9 cellular contexts compared by ENCODE assay signal in the genomic region with DNA sequence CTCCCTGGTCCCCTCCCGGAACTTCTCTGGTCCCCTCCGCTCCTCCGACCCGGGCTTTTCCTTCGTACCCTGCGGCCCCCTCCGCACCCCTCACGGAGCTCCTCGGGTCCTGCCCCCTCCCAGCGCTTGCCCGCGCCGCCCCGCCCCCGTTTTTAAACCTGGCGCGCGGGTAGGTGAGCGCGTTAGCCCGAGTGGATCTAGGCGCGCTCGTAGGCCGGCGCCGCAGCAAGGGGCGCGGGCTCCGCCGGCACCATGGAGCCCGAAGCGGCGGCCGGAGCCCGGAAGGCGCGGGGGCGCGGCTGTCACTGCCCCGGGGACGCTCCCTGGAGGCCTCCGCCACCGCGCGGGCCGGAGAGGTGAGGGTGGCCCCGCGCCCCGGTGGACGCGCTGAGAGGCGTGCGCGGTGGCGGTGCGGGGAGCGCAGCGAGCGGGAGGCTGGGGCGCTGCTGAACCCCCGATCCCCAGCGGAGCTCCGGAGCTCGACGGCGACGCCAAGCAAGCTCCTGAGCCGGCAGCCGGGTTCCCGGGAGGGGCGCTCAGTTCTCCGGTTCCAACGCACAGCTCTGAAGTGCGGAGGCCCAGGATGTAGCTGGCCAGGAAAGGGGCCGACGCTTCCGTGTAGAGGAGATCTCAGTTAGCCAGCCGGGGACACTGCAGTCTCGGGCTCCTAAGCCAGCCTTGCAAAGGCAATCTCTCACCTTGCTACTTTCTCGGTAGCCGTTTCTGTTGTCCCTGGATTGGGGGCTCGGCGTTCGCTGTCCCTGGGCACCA. TPM values are rescaled to one million over a fixed set of nuclear protein-coding genes. Genes with fewer than 3 reads are reported as not detected.
DNase-seq lines count a peak whose midpoint lies in the region; ATAC-seq, FAIRE-seq and TF ChIP-seq lines count a peak whose summit lies in the region.
"Had no signal": no experiment of that assay in that cellular context is flagged by ENCODE, and none has a peak within 500 bp of the region (broad histone marks: within the 10 kb centered on the region; RNA-seq: fewer than 3 reads in every experiment).

A gene with protein sequence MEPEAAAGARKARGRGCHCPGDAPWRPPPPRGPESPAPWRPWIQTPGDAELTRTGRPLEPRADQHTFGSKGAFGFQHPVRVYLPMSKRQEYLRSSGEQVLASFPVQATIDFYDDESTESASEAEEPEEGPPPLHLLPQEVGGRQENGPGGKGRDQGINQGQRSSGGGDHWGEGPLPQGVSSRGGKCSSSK (plus strand): TSS at position 182 of the 771 bp plus-strand sequence. CDS start 71 bp downstream, at position 253.

- H3K79me1 ChIP-seq in trophoblast cell (ENCODE audit: low read length): no peaks in the 10 kb centered on the region

- no peak within 1 kb of the TSS for H2AK5ac ChIP-seq in trophoblast cell (ENCODE audit: low read length)

- POLR2A ChIA-PET in AG04450 (lab: Yijun Ruan, JAX): no interaction called here

- H3K4ac ChIP-seq in trophoblast cell (ENCODE audit: low read depth, low read length): no peak within 1 kb of the TSS

- H4K8ac ChIP-seq in trophoblast cell (ENCODE audit: low read depth, low read length): no peak within 1 kb of the TSS

- H3K9me3 ChIP-seq in AG04450 (ENCODE audit: control insufficient read depth, insufficient read depth, low read length) (peaks cover 11% of the 10 kb centered on the region), trophoblast cell (ENCODE audit: insufficient read depth, low read depth, low read length) (no peaks in the 10 kb centered on the region), Karpas-422 (ENCODE audit: low read length) (no peaks in the 10 kb centered on the region)

- H3K18ac ChIP-seq in trophoblast cell (ENCODE audit: low read length): no peak within 1 kb of the TSS

- H3K23ac ChIP-seq in trophoblast cell (ENCODE audit: low read length): no peak within 1 kb of the TSS

- H2BK12ac ChIP-seq in trophoblast cell (ENCODE audit: low read length): no peak within 1 kb of the TSS

- CTCF ChIA-PET in AG04450 (lab: Charles Lee): interaction anchor here (0.6 kb wide), 1 partner anchor 127 kb away, joined by 4 read pairs; no protein-coding TSS in a partner anchor

- H3K4me3 ChIP-seq in AG04450 (ENCODE audit: low read depth, low read length) (peak within 1 kb of the TSS; percentile 41), fibroblast of pulmonary artery (replicated peaks; ENCODE audit: low read depth, low read length) (peak within 1 kb of the TSS; percentile 42), trophoblast cell (ENCODE audit: low read depth, low read length) (peak within 1 kb of the TSS; percentile 60), Karpas-422 (ENCODE audit: low read length) (no peak within 1 kb of the TSS)

- H3K4me2 ChIP-seq in trophoblast cell (ENCODE audit: low read length) (peak within 1 kb of the TSS; percentile 77), Karpas-422 (ENCODE audit: low read depth, low read length, poor library complexity, severe bottlenecking) (no peak within 1 kb of the TSS)

- H3K4me1 ChIP-seq in trophoblast cell (ENCODE audit: control insufficient read depth in 1 of 2, insufficient read depth in 2 of 2, low read length in 2 of 2) (peaks cover 4 to 9% of the 10 kb centered on the region in 2 experiments), Karpas-422 (ENCODE audit: low read length) (peaks cover 9% of the 10 kb centered on the region)

- FAIRE-seq in GM19239 (lab: Jason Lieb, UNC): no peak
- FAIRE-seq: colon had no signal

- no peaks in the 10 kb centered on the region for H4K20me1 ChIP-seq in Karpas-422 (ENCODE audit: insufficient read depth, low read depth, low read length)

- H3K9me2 ChIP-seq in Karpas-422 (replicated peaks; ENCODE audit: insufficient read depth, low read length): no peaks in the 10 kb centered on the region

- no peaks in the 10 kb centered on the region for H3K36me3 ChIP-seq in trophoblast cell (ENCODE audit: control insufficient read depth in 1 of 2, insufficient read depth in 2 of 2, low read length in 2 of 2)
- H3K36me3 ChIP-seq in Karpas-422 (ENCODE audit: insufficient read depth, low read length): no peaks in the 10 kb centered on the region

- peak within 1 kb of the TSS; percentile 92 for H2AFZ ChIP-seq in trophoblast cell (ENCODE audit: insufficient read depth, low read length, poor library complexity)
- H2AFZ ChIP-seq in Karpas-422 (ENCODE audit: low read length): no peak within 1 kb of the TSS

- DNase-seq in AG04450 (ENCODE audit: low read depth, low spot score): no peak
- DNase-seq in GM19239 (ENCODE audit: insufficient read length, low spot score): peak; percentile 26
- DNase-seq in activated CD4-positive, alpha-beta T cell treated with anti-CD3 and anti-CD28 coated beads for 48 hours: peak; percentile 24
- peak; percentile 13 for DNase-seq in fibroblast of pulmonary artery (ENCODE audit: low read depth)
- DNase-seq in trophoblast cell: peak in 1 of 2 donors; percentile 34
- DNase-seq in Karpas-422: no peak

- H3K79me2 ChIP-seq in trophoblast cell (ENCODE audit: control insufficient read depth, insufficient read depth, low read length, poor library complexity) (no peaks in the 10 kb centered on the region), Karpas-422 (ENCODE audit: low read length) (no peaks in the 10 kb centered on the region)

- H3K9ac ChIP-seq in trophoblast cell (ENCODE audit: low read length): no peak within 1 kb of the TSS
- no peak within 1 kb of the TSS for H3K9ac ChIP-seq in Karpas-422 (ENCODE audit: low read length)

- no peak within 1 kb of the TSS for H2BK120ac ChIP-seq in trophoblast cell (ENCODE audit: insufficient read depth, low read length, poor library complexity)

- H2BK5ac ChIP-seq in trophoblast cell (ENCODE audit: low read depth, low read length, poor library complexity): no peak within 1 kb of the TSS

- H3K14ac ChIP-seq in trophoblast cell (ENCODE audit: low read length): no peak within 1 kb of the TSS

- H3K27me3 ChIP-seq in AG04450 (ENCODE audit: control insufficient read depth, insufficient read depth, low read length) (peaks cover 31% of the 10 kb centered on the region), trophoblast cell (ENCODE audit: insufficient read depth, low read length) (peaks cover 20% of the 10 kb centered on the region), Karpas-422 (ENCODE audit: low read length) (no peaks in the 10 kb centered on the region)

- H3K27ac ChIP-seq in AG04450 (ENCODE audit: low read depth, low read length) (no peak within 1 kb of the TSS), trophoblast cell (ENCODE audit: low read depth, low read length) (no peak within 1 kb of the TSS), Karpas-422 (ENCODE audit: low read length) (no peak within 1 kb of the TSS)

- no peak for ATAC-seq in GM19023 (IDR thresholded peaks at IDR 0.05; ENCODE audit: unreplicated experiment)
- ATAC-seq in HG02970 (IDR thresholded peaks at IDR 0.05; ENCODE audit: low FRiP score, unreplicated experiment): no peak

- TF ChIP-seq CTCF in AG04450 (IDR thresholded peaks at IDR 0.05; ENCODE audit: low read depth, low read length): no peak
- TF ChIP-seq CTCF in fibroblast of pulmonary artery (IDR thresholded peaks at IDR 0.05; ENCODE audit: low read length, missing control alignments): no peak

- no CpG with 5 or more reads among the region's 85 CpGs for WGBS in trophoblast cell (ENCODE audit: extremely low coverage, insufficient coverage, insufficient read length)

- no peak within 1 kb of the TSS for H4K12ac ChIP-seq in trophoblast cell (ENCODE audit: low read depth, low read length)

- H4K91ac ChIP-seq in trophoblast cell (ENCODE audit: low read depth, low read length): no peak within 1 kb of the TSS

RNA-seq across cellular contexts. Expression of the gene that starts here (rescaled TPM):
- 0.04 TPM in 1 of 2 replicates, not detected in the other for polyA plus RNA-seq in AG04450 (2011; rRNA removed)
- polyA minus RNA-seq in AG04450 (2011; rRNA and poly(A)+ RNA removed): not detected in 2 replicates
- polyA plus RNA-seq in trophoblast cell (2013): 0.05 and 0.10 TPM in 2 replicates
- total RNA-seq in Karpas-422 (2014; rRNA removed; shearing (Covaris generic); ENCODE audit: low replicate concordance): not detected in 2 replicates

Comparison
In these comparisons a context has a peak if more than half of its experiments do, and no peak if none do; other contexts are left out.
1. DNase-seq: peak in GM19239 (single experiment), activated CD4-positive, alpha-beta T cell treated with anti-CD3 and anti-CD28 coated beads for 48 hours (single experiment) and fibroblast of pulmonary artery (single experiment); none in AG04450 (single experiment) and Karpas-422 (single experiment).